In genomic region chr14:90275455-90275814, GRCh38 we compare ENCODE assay signal across 13 cellular contexts. TPM values are rescaled to one million over a fixed set of nuclear protein-coding genes. Genes with fewer than 3 reads are reported as not detected.
DNase-seq lines count a peak whose midpoint lies in the region; ATAC-seq and TF ChIP-seq lines count a peak whose summit lies in the region.
"Had no signal": no experiment of that assay in that cellular context is flagged by ENCODE, and none has a peak within 500 bp of the region (broad histone marks: within the 10 kb centered on the region; RNA-seq: fewer than 3 reads in every experiment).

No MANE protein-coding gene starts in this region.

- H3K27me3 ChIP-seq in right cardiac atrium (ENCODE audit: control insufficient read depth, insufficient read depth) (no peaks in the 10 kb centered on the region), stomach (no peaks in the 10 kb centered on the region)

- H3K4me3 Mint-ChIP-seq in activated naive CD4-positive, alpha-beta T cell treated with anti-CD3 and anti-CD28 coated beads for 36 hours = no peak overlapping the region
- peak overlapping the region; percentile 90 for H3K4me3 Mint-ChIP-seq in activated T-helper 17 cell treated with anti-CD3 and anti-CD28 coated beads, Interleukin-2, amount 50 U/mL, for 72 hours
- H3K4me3 Mint-ChIP-seq: nephron progenitor cell had no signal

- H3K27me3 Mint-ChIP-seq in activated naive CD4-positive, alpha-beta T cell treated with anti-CD3 and anti-CD28 coated beads for 36 hours (ENCODE audit: low read depth) = no peaks in the 10 kb centered on the region
- H3K27me3 Mint-ChIP-seq in activated T-helper 17 cell treated with anti-CD3 and anti-CD28 coated beads, Interleukin-2, amount 50 U/mL, for 72 hours = no peaks in the 10 kb centered on the region

- 77% methylated on average over 9 of the region's 9 CpGs for WGBS in right cardiac atrium
- 77 to 87% (median 87%) methylated on average over 9 of the region's 9 CpGs for WGBS in stomach, 5 donors

- no peak overlapping the region for H3K4me3 ChIP-seq in right cardiac atrium (ENCODE audit: low read length)
- no peak overlapping the region for H3K4me3 ChIP-seq in stomach

- no peaks in the 10 kb centered on the region for H3K9me3 Mint-ChIP-seq in activated naive CD4-positive, alpha-beta T cell treated with anti-CD3 and anti-CD28 coated beads for 36 hours
- no peaks in the 10 kb centered on the region for H3K9me3 Mint-ChIP-seq in activated T-helper 17 cell treated with anti-CD3 and anti-CD28 coated beads, Interleukin-2, amount 50 U/mL, for 72 hours
- H3K9me3 Mint-ChIP-seq: nephron progenitor cell had no signal

- no peak for TF ChIP-seq CTCF in stomach (IDR thresholded peaks at IDR 0.05)

- intact Hi-C loops in activated naive CD4-positive, alpha-beta T cell treated with anti-CD3 and anti-CD28 coated beads for 36 hours (cut with micrococcal nuclease) = loop anchor here (1.0 kb wide), 1 partner anchor 19 kb away; the partner anchor contains the start of gene PSMC1
- intact Hi-C loops in right cardiac atrium (cut with DNase I) (no loop called here), stomach (cut with DNase I; ENCODE audit: low total_unique reads) (no loop called here)

- peak overlapping the region; percentile 16 for H3K27ac ChIP-seq in right cardiac atrium (ENCODE audit: low read length)
- peak overlapping the region in 4 of 5 donors; percentile 10 to 41 (median 28) for H3K27ac ChIP-seq in stomach

- peaks cover 46 to 94% (median 88%) of the 10 kb centered on the region in 4 donors for H3K36me3 ChIP-seq in stomach

- CTCF ChIA-PET in activated naive CD4-positive, alpha-beta T cell treated with anti-CD3 and anti-CD28 coated beads for 36 hours (lab: Charles Lee) = interaction anchor here (0.7 to 0.8 kb wide), 2 partner anchors 9 to 236 kb away, joined by 3 to 4 read pairs; no protein-coding TSS in a partner anchor

- no peaks in the 10 kb centered on the region for H3K4me1 ChIP-seq in right cardiac atrium (ENCODE audit: control insufficient read depth, insufficient read depth, low read length)
- H3K4me1 ChIP-seq in stomach = peaks cover 0 to 21% (median 2%) of the 10 kb centered on the region in 4 donors

- peaks cover 20% of the 10 kb centered on the region for H3K36me3 Mint-ChIP-seq in activated naive CD4-positive, alpha-beta T cell treated with anti-CD3 and anti-CD28 coated beads for 36 hours (ENCODE audit: low read depth)
- H3K36me3 Mint-ChIP-seq in activated T-helper 17 cell treated with anti-CD3 and anti-CD28 coated beads, Interleukin-2, amount 50 U/mL, for 72 hours (ENCODE audit: low read depth) = peaks cover 95% of the 10 kb centered on the region

- no peak for TF ChIP-seq POLR2A in stomach (IDR thresholded peaks at IDR 0.05)

- no peak for ATAC-seq in activated T-helper 17 cell treated with anti-CD3 and anti-CD28 coated beads, Interleukin-2, amount 50 U/mL, for 72 hours (replicated peaks)
- peak in 1 of 2 donors; percentile 43 for ATAC-seq in right cardiac atrium
- ATAC-seq in GM19035 (IDR thresholded peaks at IDR 0.05; ENCODE audit: unreplicated experiment) = no peak
- ATAC-seq in HG03521 (IDR thresholded peaks at IDR 0.05; ENCODE audit: unreplicated experiment) = no peak

- H3K9me3 ChIP-seq in right cardiac atrium (ENCODE audit: control insufficient read depth, low read length) = no peaks in the 10 kb centered on the region
- no peaks in the 10 kb centered on the region for H3K9me3 ChIP-seq in stomach

- no peak for DNase-seq in activated naive CD4-positive, alpha-beta T cell treated with anti-CD3 and anti-CD28 coated beads for 36 hours
- no peak for DNase-seq in activated naive CD4-positive, alpha-beta T cell treated with Interleukin-2 at 50 U/mL for 16 hours
- DNase-seq in right cardiac atrium (no peak), stomach (no peak), HCEC 1CT (no peak)
- DNase-seq: AML-193, cortex of kidney, foreskin melanocyte, NCI-H2107, nephron progenitor cell had no signal

- H3K4me1 Mint-ChIP-seq in activated naive CD4-positive, alpha-beta T cell treated with anti-CD3 and anti-CD28 coated beads for 36 hours (ENCODE audit: low read depth) = peaks cover 19% of the 10 kb centered on the region
- H3K4me1 Mint-ChIP-seq in activated T-helper 17 cell treated with anti-CD3 and anti-CD28 coated beads, Interleukin-2, amount 50 U/mL, for 72 hours = peaks cover 32% of the 10 kb centered on the region
- H3K4me1 Mint-ChIP-seq: nephron progenitor cell had no signal

- peak overlapping the region; percentile 89 for H3K27ac Mint-ChIP-seq in activated naive CD4-positive, alpha-beta T cell treated with anti-CD3 and anti-CD28 coated beads for 36 hours
- peak overlapping the region; percentile 99 for H3K27ac Mint-ChIP-seq in activated T-helper 17 cell treated with anti-CD3 and anti-CD28 coated beads, Interleukin-2, amount 50 U/mL, for 72 hours

- TF ChIP-seq EP300 in stomach (IDR thresholded peaks at IDR 0.05) = no peak

RNA-seq across cellular contexts. Expression of gene PSMC1, which starts 19.1 kb away (rescaled TPM):
- total RNA-seq in activated naive CD4-positive, alpha-beta T cell treated with anti-CD3 and anti-CD28 coated beads for 36 hours = 100 to 1,000 TPM; 102 to 105 TPM
- total RNA-seq in activated T-helper 17 cell treated with anti-CD3 and anti-CD28 coated beads, Interleukin-2, amount 50 U/mL, for 72 hours = 100 to 1,000 TPM; 129 to 139 TPM
- total RNA-seq in right cardiac atrium (100 to 1,000 TPM in 3 of 4 donors, 10 to 100 TPM in 1; 89.9 to 127 (median 118) TPM), stomach (100 to 1,000 TPM in 1 of 5 donors, 10 to 100 TPM in 4; 14.5 to 247 (median 81.6) TPM)
- polyA plus RNA-seq in right cardiac atrium (201 TPM), stomach (100 to 1,000 TPM in 1 of 3 donors, 10 to 100 TPM in 2; 95.0 to 128 (median 97.2) TPM)

RNA-seq across cellular contexts. Expression of gene NRDE2, which starts 56.3 kb away (rescaled TPM):
- 10 to 100 TPM; 22.0 to 23.1 TPM for total RNA-seq in activated naive CD4-positive, alpha-beta T cell treated with anti-CD3 and anti-CD28 coated beads for 36 hours
- 10 to 100 TPM; 26.4 to 37.3 TPM for total RNA-seq in activated T-helper 17 cell treated with anti-CD3 and anti-CD28 coated beads, Interleukin-2, amount 50 U/mL, for 72 hours
- total RNA-seq in right cardiac atrium (10 to 100 TPM; 10.9 to 15.3 (median 12.4) TPM), stomach (10 to 100 TPM in 4 of 5 donors, 1 to 10 TPM in 1; 8.9 to 34.8 (median 29.2) TPM)
- polyA plus RNA-seq in right cardiac atrium (6.2 TPM), stomach (1 to 10 TPM; 5.7 to 9.0 (median 7.3) TPM)
